In the genomic region with DNA sequence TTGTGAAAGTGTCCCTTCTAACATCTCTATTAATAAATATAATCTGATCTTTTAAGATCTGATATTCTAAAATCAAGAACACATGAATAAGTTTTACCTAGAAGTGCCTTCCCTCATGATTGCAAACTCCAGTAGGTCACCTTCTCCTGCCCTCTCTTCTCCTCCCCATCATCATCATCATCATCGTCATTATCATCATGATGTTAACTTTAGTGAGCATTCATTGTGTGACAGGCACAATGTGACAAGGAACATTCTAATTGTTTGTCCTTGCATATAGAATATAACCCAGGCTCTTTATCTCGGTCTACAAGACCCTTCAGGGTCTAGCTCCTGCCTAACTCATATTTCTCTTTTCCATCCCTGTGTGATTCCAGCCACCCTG, we compare ENCODE assay signal across 27 cellular contexts.
"Had no signal": no experiment of that assay in that cellular context is flagged by ENCODE, and none has a peak within 500 bp of the region (broad histone marks: within the 10 kb centered on the region; RNA-seq: fewer than 3 reads in every experiment).

No MANE protein-coding gene starts in this region.

- DNase-seq: activated CD4-positive, alpha-beta T cell treated with anti-CD3 and anti-CD28 coated beads for 4 hours; activated CD4-positive, alpha-beta T cell treated with anti-CD3 and anti-CD28 coated beads, Interleukin-2, amount 50 U/mL, for 4 hours; activated naive CD4-positive, alpha-beta T cell; activated T-cell treated with anti-CD3 and anti-CD28 coated beads for 4 hours; activated T-cell treated with anti-CD3 and anti-CD28 coated beads, Interleukin-2, amount 50 U/mL, for 72 hours; adrenal gland; aorta; body of pancreas; cortex of kidney; heart left ventricle; kidney glomerular epithelial cell; left lung; lower lobe of right lung; mesendoderm; mucosa of descending colon; stimulated activated CD4-positive, alpha-beta T cell treated with anti-CD3 and anti-CD28 coated beads, Interleukin-4, amount 100 ng/mL, for 24 hours; substantia nigra; T-helper 9 cell; thyroid gland; upper lobe of left lung had no signal

- H3K4me1 ChIP-seq: body of pancreas, thyroid gland had no signal

- H3K36me3 ChIP-seq: adrenal gland, cardiac muscle cell, heart left ventricle, left lung, lower lobe of right lung, thyroid gland, upper lobe of left lung had no signal

- H3K4me3 ChIP-seq: adrenal gland, body of pancreas, cardiac muscle cell, heart left ventricle, left lung, lower lobe of right lung, mucosa of descending colon, skin epidermis, thyroid gland, upper lobe of left lung had no signal

- H3K27me3 ChIP-seq: adrenal gland, body of pancreas, cardiac muscle cell, heart left ventricle, left lung, thyroid gland, upper lobe of left lung had no signal

- H3K27ac ChIP-seq: adrenal gland, body of pancreas, cardiac muscle cell, heart left ventricle, lower lobe of right lung, thyroid gland, upper lobe of left lung, VCaP had no signal

- ATAC-seq: activated naive CD4-positive, alpha-beta T cell treated with anti-CD3 and anti-CD28 coated beads, Interleukin-2, amount 50 U/mL, for 72 hours; activated T-cell treated with anti-CD3 and anti-CD28 coated beads, Interleukin-2, amount 50 U/mL, for 72 hours; body of pancreas; heart left ventricle; left lung; lower lobe of right lung; mucosa of descending colon; natural killer cell treated with Interleukin-12 subunit alpha and Interleukin-12 subunit beta and Interleukin-15 and Interleukin-18, amount 100 ng/mL, for 72 hours; sciatic nerve; stimulated activated effector memory CD8-positive, alpha-beta T cell treated with anti-CD3 and anti-CD28 coated beads, Interleukin-12 subunit alpha, Interleukin-12 subunit beta, amount 100 ng/mL, for 72 hours had no signal

- H3K9me3 ChIP-seq: adrenal gland, body of pancreas, heart left ventricle, left lung, lower lobe of right lung, mucosa of descending colon, thyroid gland, upper lobe of left lung had no signal
